8 cellular contexts compared by ENCODE assay signal in the genomic region with DNA sequence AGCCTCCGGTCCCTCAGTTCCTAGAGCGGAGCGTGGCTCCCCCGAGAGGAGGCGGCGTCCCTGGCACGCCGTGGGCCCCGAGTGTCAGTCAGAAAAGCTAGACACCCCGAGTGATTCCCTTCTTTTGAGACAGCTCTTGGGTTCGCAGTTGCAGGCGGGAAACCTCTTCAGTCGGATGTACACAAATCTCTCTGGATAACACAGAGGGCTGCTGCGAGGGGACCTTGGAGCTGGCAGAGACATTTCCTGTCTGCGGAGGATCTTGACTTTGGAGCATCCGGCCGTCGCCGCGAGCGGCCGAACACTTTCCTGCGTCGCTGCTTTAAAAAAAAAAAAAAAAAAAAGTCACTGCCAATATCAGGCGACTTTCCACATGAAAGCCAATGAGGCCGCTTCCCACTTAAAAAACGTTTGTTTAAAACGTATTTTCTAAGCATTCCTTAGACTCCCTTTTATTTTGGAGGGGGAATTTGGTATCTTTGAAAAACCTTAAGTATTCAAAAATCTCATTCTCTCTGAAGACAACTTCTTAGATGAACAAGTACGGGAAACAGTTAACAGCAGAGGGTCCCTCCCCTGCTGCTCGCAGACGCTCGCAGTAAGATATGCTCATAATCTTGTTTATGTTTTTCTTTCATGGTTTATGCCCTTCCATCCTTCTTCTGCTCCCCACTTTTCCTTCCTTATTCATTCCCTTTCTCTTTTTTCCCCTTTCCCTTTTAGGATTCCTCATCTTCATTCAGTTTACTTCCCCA. TPM values are rescaled to one million over a fixed set of nuclear protein-coding genes. Genes with fewer than 3 reads are reported as not detected.
DNase-seq lines count a peak whose midpoint lies in the region; ATAC-seq and TF ChIP-seq lines count a peak whose summit lies in the region.

No MANE protein-coding gene starts in this region.

- in situ Hi-C loops in Caki2 (cut with HindIII; ENCODE audit: low pct_unique_long_range_greater_than_20kb, low sequenced_read_pairs): no loop called here

- H3K4me3 Mint-ChIP-seq in activated B cell treated with CpG ODN at 0.5 μM for 24 hours: peak overlapping the region; percentile 88
- peak overlapping the region; percentile 76 for H3K4me3 Mint-ChIP-seq in neural crest cell

- no peak for TF ChIP-seq CTCF in activated B cell treated with CpG ODN at 0.5 μM for 24 hours (IDR thresholded peaks at IDR 0.05)
- no peak for TF ChIP-seq CTCF in fibroblast of mammary gland (conservative IDR thresholded peaks at IDR 0.05; ENCODE audit: control insufficient read depth, insufficient read depth, low read depth, low read length)
- TF ChIP-seq CTCF in neural crest cell (conservative IDR thresholded peaks at IDR 0.05): no peak

- H3K36me3 Mint-ChIP-seq in activated B cell treated with CpG ODN at 0.5 μM for 24 hours (ENCODE audit: low read depth) (peaks cover 18% of the 10 kb centered on the region), neural crest cell (ENCODE audit: low read depth) (no peaks in the 10 kb centered on the region)

- H3K27me3 Mint-ChIP-seq in activated B cell treated with CpG ODN at 0.5 μM for 24 hours (no peaks in the 10 kb centered on the region), neural crest cell (ENCODE audit: low read depth) (peaks cover 94% of the 10 kb centered on the region)

- POLR2A ChIA-PET in activated B cell treated with CpG ODN at 0.5 μM for 24 hours (lab: Charles Lee): interaction anchor here (0.6 to 6.3 kb wide), 18 partner anchors 9 to 1637 kb away, joined by 3 to 83 read pairs (median 7); partner anchors contain the start of genes EXOC6, HHEX and IDE

- H3K27ac Mint-ChIP-seq in activated B cell treated with CpG ODN at 0.5 μM for 24 hours: peak overlapping the region; percentile 85
- peak overlapping the region; percentile 60 for H3K27ac Mint-ChIP-seq in neural crest cell (ENCODE audit: unreplicated experiment)

- no peaks in the 10 kb centered on the region for H3K9me3 Mint-ChIP-seq in activated B cell treated with CpG ODN at 0.5 μM for 24 hours
- no peaks in the 10 kb centered on the region for H3K9me3 Mint-ChIP-seq in neural crest cell

- ATAC-seq in activated B cell treated with CpG ODN at 0.5 μM for 24 hours (ENCODE audit: low read depth) (peak; percentile 64), GM21723 (IDR thresholded peaks at IDR 0.05; ENCODE audit: unreplicated experiment) (no peak)

- H3K4me3 ChIP-seq in fibroblast of mammary gland (ENCODE audit: control insufficient read depth, low read depth, low read length): peak overlapping the region; percentile 54

- peak; percentile 60 for DNase-seq in Caki2 (ENCODE audit: low read depth)
- peak; percentile 88 to 89 for DNase-seq in Kasumi-1 (lab: John Stamatoyannopoulos, UW)
- peak; percentile 46 for DNase-seq in activated B cell treated with CpG ODN at 0.5 μM for 24 hours
- peak; percentile 43 for DNase-seq in fibroblast of mammary gland (ENCODE audit: low read depth)
- peak; percentile 46 for DNase-seq in neural crest cell (ENCODE audit: low read depth, low spot score)
- DNase-seq in posterior vena cava (ENCODE audit: low spot score): no peak
- no peak for DNase-seq in hippocampal formation (lab: John Stamatoyannopoulos, UW)

- intact Hi-C loops in activated B cell treated with CpG ODN at 0.5 μM for 24 hours (cut with micrococcal nuclease): loop anchor here (1.0 to 2.0 kb wide), 3 partner anchors 8 to 107 kb away; partner anchors contain the start of gene KIF11
- intact Hi-C loops in posterior vena cava (cut with DNase I): loop anchor here in 1 of 2 donors (10.0 kb wide), 1 partner anchor 55 kb away; no protein-coding TSS in a partner anchor

- CTCF ChIA-PET in activated B cell treated with CpG ODN at 0.5 μM for 24 hours (lab: Charles Lee): interaction anchor here (0.6 to 1.3 kb wide), 3 partner anchors 8 to 30 kb away, joined by 3 to 4 read pairs (median 3); no protein-coding TSS in a partner anchor

- H3K4me1 Mint-ChIP-seq in activated B cell treated with CpG ODN at 0.5 μM for 24 hours (peaks cover 72% of the 10 kb centered on the region), neural crest cell (peaks cover 13% of the 10 kb centered on the region)

RNA-seq across cellular contexts. Expression of gene HHEX, which starts 9.9 kb away (rescaled TPM):
- 0.64 and 3.3 TPM in 2 replicates for total RNA-seq in Caki2 (2014; rRNA removed; shearing (Covaris generic); ENCODE audit: low replicate concordance)
- total RNA-seq in activated B cell treated with CpG ODN at 0.5 μM for 24 hours (50.3 and 55.1 TPM in 2 replicates), neural crest cell (not detected in 2 replicates), posterior vena cava (10 to 100 TPM in 1 of 2 donors, 1 to 10 TPM in 1; 9.9 to 11.3 TPM)

Comparison
In these comparisons a context has a peak if more than half of its experiments do, and no peak if none do; other contexts are left out.
1. DNase-seq: peak in Caki2 (single experiment), Kasumi-1 (2 of 2), activated B cell treated with CpG ODN at 0.5 μM for 24 hours (single experiment), fibroblast of mammary gland (single experiment) and neural crest cell (single experiment); none in posterior vena cava (single experiment) and hippocampal formation (0 of 2).